27 cellular contexts compared by ENCODE assay signal in the genomic region with DNA sequence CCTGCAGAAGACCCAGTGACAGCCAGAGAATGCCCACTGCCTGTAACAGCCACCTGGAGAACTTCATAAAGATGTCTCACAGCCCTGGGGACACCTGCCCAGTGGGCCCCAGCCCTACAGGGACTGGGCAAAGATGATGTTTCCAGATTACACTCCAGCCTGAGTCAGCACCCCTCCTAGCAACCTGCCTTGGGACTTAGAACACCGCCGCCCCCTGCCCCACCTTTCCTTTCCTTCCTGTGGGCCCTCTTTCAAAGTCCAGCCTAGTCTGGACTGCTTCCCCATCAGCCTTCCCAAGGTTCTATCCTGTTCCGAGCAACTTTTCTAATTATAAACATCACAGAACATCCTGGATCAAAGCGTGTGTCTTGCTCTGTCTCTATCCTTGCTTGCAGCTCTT. TPM values are rescaled to one million over a fixed set of nuclear protein-coding genes. Genes with fewer than 3 reads are reported as not detected.
"Had no signal": no experiment of that assay in that cellular context is flagged by ENCODE, and none has a peak within 500 bp of the region (broad histone marks: within the 10 kb centered on the region; RNA-seq: fewer than 3 reads in every experiment).

No MANE protein-coding gene starts in this region.

- H3K9me3 ChIP-seq: right lobe of liver, testis, transverse colon, vagina had no signal

- H3K4me1 ChIP-seq: testis had no signal

- H3K36me3 ChIP-seq: transverse colon, vagina had no signal

- DNase-seq: activated CD4-positive, alpha-beta T cell treated with anti-CD3 and anti-CD28 coated beads for 36 hours; activated CD4-positive, alpha-beta T cell treated with anti-CD3 and anti-CD28 coated beads, Interleukin-2, amount 50 U/mL, for 4 hours; activated CD4-positive, CD25-positive, alpha-beta regulatory T cell; activated effector memory CD4-positive, alpha-beta T cell treated with Interleukin-2 at 50 U/mL for 16 hours; activated naive CD4-positive, alpha-beta T cell treated with Interleukin-2 at 50 U/mL for 16 hours; activated T-cell treated with anti-CD3 and anti-CD28 coated beads for 4 hours; activated T-cell treated with anti-CD3 and anti-CD28 coated beads, Interleukin-2, amount 50 U/mL, for 72 hours; anterior cingulate cortex; dorsolateral prefrontal cortex; effector memory CD8-positive, alpha-beta T cell; foreskin fibroblast; mesenchymal stem cell; natural killer cell; right lobe of liver; stimulated activated CD4-positive, alpha-beta T cell treated with anti-CD3 and anti-CD28 coated beads, Interleukin-2, amount 100 ng/mL, for 48 hours; stimulated activated naive CD8-positive, alpha-beta T cell treated with anti-CD3 and anti-CD28 coated beads, Interleukin-15, Interleukin-2, amounts not matched to agents 100 U/mL and 50 U/mL, for 24 hours; T-helper 1 cell; testis; transverse colon had no signal

- FAIRE-seq: endothelial cell of umbilical vein, islet of Langerhans had no signal

- H3K27me3 ChIP-seq: dorsolateral prefrontal cortex, right lobe of liver, testis, transverse colon, vagina had no signal

- ATAC-seq: activated CD4-positive, alpha-beta T cell treated with anti-CD3 and anti-CD28 coated beads for 36 hours; activated T-cell treated with anti-CD3 and anti-CD28 coated beads, Interleukin-2, amount 50 U/mL, for 72 hours; effector memory CD8-positive, alpha-beta T cell; natural killer cell; right lobe of liver; stimulated activated naive CD8-positive, alpha-beta T cell treated with anti-CD3 and anti-CD28 coated beads, Interleukin-15, Interleukin-2, amounts not matched to agents 100 U/mL and 50 U/mL, for 24 hours had no signal

- H3K27ac ChIP-seq: right lobe of liver, testis, transverse colon, vagina had no signal

- H3K4me3 ChIP-seq: coronary artery, dorsolateral prefrontal cortex, right lobe of liver, testis, transverse colon, vagina had no signal

RNA-seq across cellular contexts. Expression of a gene that starts 29.7 kb away (rescaled TPM):
- total RNA-seq: activated CD4-positive, alpha-beta T cell treated with anti-CD3 and anti-CD28 coated beads for 36 hours; activated T-cell treated with anti-CD3 and anti-CD28 coated beads, Interleukin-2, amount 50 U/mL, for 72 hours; cerebellum; osteocyte; progenitor cell of endocrine pancreas; skeletal muscle tissue had no signal
